ENCODE assay signal across 14 cellular contexts in genomic region chr4:475962-476361, GRCh38.
"Had no signal": no experiment of that assay in that cellular context is flagged by ENCODE, and none has a peak within 500 bp of the region (broad histone marks: within the 10 kb centered on the region; RNA-seq: fewer than 3 reads in every experiment).

No MANE protein-coding gene starts in this region.

- H3K9me3 ChIP-seq: suprapubic skin had no signal

- H3K4me3 ChIP-seq: ascending aorta, suprapubic skin, upper lobe of right lung had no signal

- DNase-seq: activated CD4-positive, CD25-positive, alpha-beta regulatory T cell; activated CD8-positive, alpha-beta memory T cell treated with anti-CD3 and anti-CD28 coated beads, Interleukin-2, amount 50 U/mL, for 4 hours; activated naive CD4-positive, alpha-beta T cell treated with Interleukin-2 at 50 U/mL for 16 hours; activated naive CD8-positive, alpha-beta T cell treated with anti-CD3 and anti-CD28 coated beads, Interleukin-2, amount 50 U/mL, for 24 hours; left colon; nephron progenitor cell; stimulated activated CD4-positive, alpha-beta T cell treated with anti-CD3 and anti-CD28 coated beads, Interleukin-2, amount 100 ng/mL, for 48 hours; stimulated activated naive CD8-positive, alpha-beta T cell treated with anti-CD3 and anti-CD28 coated beads, Interleukin-15, Interleukin-2, amounts not matched to agents 100 U/mL and 50 U/mL, for 24 hours; upper lobe of right lung had no signal

- H3K4me3 Mint-ChIP-seq: activated CD8-positive, alpha-beta T cell treated with anti-CD3 and anti-CD28 coated beads for 36 hours had no signal

- H3K4me1 ChIP-seq: foreskin keratinocyte had no signal

- H3K27ac Mint-ChIP-seq: activated CD8-positive, alpha-beta T cell treated with anti-CD3 and anti-CD28 coated beads for 36 hours; activated T-helper 1 cell treated with anti-CD3 and anti-CD28 coated beads, Interleukin-12 subunit alpha, Interleukin-12 subunit beta, Interleukin-2, Interleukin-4 antibody, amounts not matched to agents 30 ng/mL and 10 ng/mL and 1 ng/mL, durations not matched to agents 14 hours and 24 hours and 36 hours; nephron progenitor cell had no signal

- H3K27me3 Mint-ChIP-seq: activated CD8-positive, alpha-beta T cell treated with anti-CD3 and anti-CD28 coated beads for 36 hours; activated naive CD8-positive, alpha-beta T cell treated with anti-CD3 and anti-CD28 coated beads, Interleukin-2, amount 50 U/mL, for 24 hours had no signal

- H3K27ac ChIP-seq: ascending aorta, foreskin keratinocyte, suprapubic skin, upper lobe of right lung had no signal

- H3K27me3 ChIP-seq: ascending aorta, foreskin keratinocyte, suprapubic skin, upper lobe of right lung had no signal

- ATAC-seq: activated CD8-positive, alpha-beta T cell treated with anti-CD3 and anti-CD28 coated beads for 36 hours; activated naive CD8-positive, alpha-beta T cell treated with anti-CD3 and anti-CD28 coated beads, Interleukin-2, amount 50 U/mL, for 24 hours; foreskin keratinocyte; left colon; stimulated activated naive CD8-positive, alpha-beta T cell treated with anti-CD3 and anti-CD28 coated beads, Interleukin-15, Interleukin-2, amounts not matched to agents 100 U/mL and 50 U/mL, for 24 hours; upper lobe of right lung had no signal
